ENCODE assay signal across 8 cellular contexts in genomic region chr10:102583435-102584417, GRCh38.
A peak's percentile ranks its signal among the peaks of the same experiment; 100 is the strongest.
DNase-seq lines count a peak whose midpoint lies in the region; ATAC-seq and TF ChIP-seq lines count a peak whose summit lies in the region.

No MANE protein-coding gene starts in this region.

- H3K36me3 ChIP-seq in heart left ventricle (no peaks in the 10 kb centered on the region), psoas muscle (ENCODE audit: insufficient read depth in 1 of 2, low read depth in 1 of 2) (no peaks in the 10 kb centered on the region), aorta (ENCODE audit: control insufficient read depth in 1 of 2, insufficient read depth in 2 of 2, low read length in 1 of 2) (no peaks in the 10 kb centered on the region)

- H3K27me3 ChIP-seq in heart left ventricle (no peaks in the 10 kb centered on the region), psoas muscle (ENCODE audit: insufficient read depth in 3 of 3, low read length in 2 of 3) (no peaks in the 10 kb centered on the region), aorta (ENCODE audit: control insufficient read depth in 1 of 2, insufficient read depth in 2 of 2, low read length in 1 of 2) (no peaks in the 10 kb centered on the region)

- 34 to 39% (median 37%) methylated on average over 11 of the region's 11 CpGs for WGBS in heart left ventricle, 4 donors
- WGBS in psoas muscle, 3 donors, result 42 to 46% (median 43%) methylated on average over 11 of the region's 11 CpGs
- 30% methylated on average over 11 of the region's 11 CpGs for WGBS in aorta, 2 donors

- no peak overlapping the region for H3K27ac Mint-ChIP-seq in activated naive CD8-positive, alpha-beta T cell treated with anti-CD3 and anti-CD28 coated beads, Interleukin-2, amount 50 U/mL, for 24 hours

- DNase-seq in CMK (ENCODE audit: low read depth) (peak; percentile 89), NCI-H1092 treated with DMSO at 0.1 percent for 48 hours (lab: John Stamatoyannopoulos, UW) (peak; percentile 59), T follicular helper cell (ENCODE audit: low read depth) (peak; percentile 73), heart left ventricle (peak; percentile 81 to 89 (median 86)), psoas muscle (peak; percentile 79 to 89), aorta (peak; percentile 90 to 93)
- DNase-seq in activated naive CD8-positive, alpha-beta T cell treated with anti-CD3 and anti-CD28 coated beads, Interleukin-2, amount 50 U/mL, for 24 hours, result peak; percentile 84

- H3K27me3 Mint-ChIP-seq in activated naive CD8-positive, alpha-beta T cell treated with anti-CD3 and anti-CD28 coated beads, Interleukin-2, amount 50 U/mL, for 24 hours, result no peaks in the 10 kb centered on the region

- peak; percentile 79 to 94 (median 88) for TF ChIP-seq CTCF in heart left ventricle (IDR thresholded peaks at IDR 0.05)
- TF ChIP-seq CTCF in psoas muscle (IDR thresholded peaks at IDR 0.05), result peak; percentile 89

- no peak overlapping the region for H3K4me3 Mint-ChIP-seq in activated naive CD8-positive, alpha-beta T cell treated with anti-CD3 and anti-CD28 coated beads, Interleukin-2, amount 50 U/mL, for 24 hours

- no peaks in the 10 kb centered on the region for H3K9me3 ChIP-seq in heart left ventricle
- H3K9me3 ChIP-seq in psoas muscle, result no peaks in the 10 kb centered on the region
- H3K9me3 ChIP-seq in aorta (ENCODE audit: control insufficient read depth, low read length), result no peaks in the 10 kb centered on the region

- no peaks in the 10 kb centered on the region for H3K9me3 Mint-ChIP-seq in activated naive CD8-positive, alpha-beta T cell treated with anti-CD3 and anti-CD28 coated beads, Interleukin-2, amount 50 U/mL, for 24 hours

- no peak for TF ChIP-seq POLR2A in heart left ventricle (IDR thresholded peaks at IDR 0.05)

- H3K4me3 ChIP-seq in heart left ventricle, result no peak overlapping the region
- no peak overlapping the region for H3K4me3 ChIP-seq in psoas muscle
- H3K4me3 ChIP-seq in aorta (ENCODE audit: low read length in 2 of 2), result no peak overlapping the region

- no peaks in the 10 kb centered on the region for H3K36me3 Mint-ChIP-seq in activated naive CD8-positive, alpha-beta T cell treated with anti-CD3 and anti-CD28 coated beads, Interleukin-2, amount 50 U/mL, for 24 hours (ENCODE audit: low read depth)

- ATAC-seq in GM21619 (IDR thresholded peaks at IDR 0.05; ENCODE audit: unreplicated experiment), result peak; percentile 77
- peak; percentile 97 for ATAC-seq in activated naive CD8-positive, alpha-beta T cell treated with anti-CD3 and anti-CD28 coated beads, Interleukin-2, amount 50 U/mL, for 24 hours
- peak; percentile 84 to 95 (median 90) for ATAC-seq in heart left ventricle
- ATAC-seq in psoas muscle, result peak; percentile 96 to 98 (median 96)
- ATAC-seq in aorta (ENCODE audit: low FRiP score), result peak; percentile 90

- H3K4me1 Mint-ChIP-seq in activated naive CD8-positive, alpha-beta T cell treated with anti-CD3 and anti-CD28 coated beads, Interleukin-2, amount 50 U/mL, for 24 hours, result peaks cover 5% of the 10 kb centered on the region

- peaks cover 0 to 33% (median 11%) of the 10 kb centered on the region in 12 donors for H3K4me1 ChIP-seq in heart left ventricle
- H3K4me1 ChIP-seq in psoas muscle, result peaks cover 9% of the 10 kb centered on the region
- no peaks in the 10 kb centered on the region for H3K4me1 ChIP-seq in aorta (ENCODE audit: control insufficient read depth in 1 of 2, insufficient read depth in 2 of 2, low read length in 2 of 2)

- intact Hi-C loops in heart left ventricle (cut with DNase I), result loop anchor here (2.0 to 10.0 kb wide), 11 partner anchors 76 to 419 kb away; partner anchors contain the start of genes ACTR1A (in 6 of the 10), SUFU (in 6 of the 10), NFKB2 (in 5 of the 10) and ELOVL3 (in 4 of the 10)
- intact Hi-C loops in psoas muscle (cut with DNase I), result loop anchor here (2.0 to 10.0 kb wide), 3 partner anchors 79 to 191 kb away; partner anchors contain the start of gene NFKB2 (in 1 of the 2)
- intact Hi-C loops in aorta (cut with DNase I), result loop anchor here (1.0 to 5.0 kb wide), 3 partner anchors 79 to 191 kb away; partner anchors contain the start of gene SUFU (in 1 of the 2)

- H3K27ac ChIP-seq in heart left ventricle (no peak overlapping the region), psoas muscle (peak overlapping the region; percentile 28), aorta (ENCODE audit: low read depth in 1 of 2, low read length in 2 of 2) (no peak overlapping the region)
